In genomic region chr12:23426328-23426727, GRCh38 we compare ENCODE assay signal across 7 cellular contexts.
"Had no signal": no experiment of that assay in that cellular context is flagged by ENCODE, and none has a peak within 500 bp of the region (broad histone marks: within the 10 kb centered on the region; RNA-seq: fewer than 3 reads in every experiment).

No MANE protein-coding gene starts in this region.

- H3K27ac ChIP-seq: HL-60, KMS-11 had no signal

- H3K9ac ChIP-seq: KMS-11 had no signal

- H3K4me2 ChIP-seq: KMS-11 had no signal

- DNase-seq: IMR-90, KBM-7, KG1 had no signal

- FAIRE-seq: HepG2, HTR-8/SVneo had no signal

- ATAC-seq: HepG2 had no signal
